In the genomic region with DNA sequence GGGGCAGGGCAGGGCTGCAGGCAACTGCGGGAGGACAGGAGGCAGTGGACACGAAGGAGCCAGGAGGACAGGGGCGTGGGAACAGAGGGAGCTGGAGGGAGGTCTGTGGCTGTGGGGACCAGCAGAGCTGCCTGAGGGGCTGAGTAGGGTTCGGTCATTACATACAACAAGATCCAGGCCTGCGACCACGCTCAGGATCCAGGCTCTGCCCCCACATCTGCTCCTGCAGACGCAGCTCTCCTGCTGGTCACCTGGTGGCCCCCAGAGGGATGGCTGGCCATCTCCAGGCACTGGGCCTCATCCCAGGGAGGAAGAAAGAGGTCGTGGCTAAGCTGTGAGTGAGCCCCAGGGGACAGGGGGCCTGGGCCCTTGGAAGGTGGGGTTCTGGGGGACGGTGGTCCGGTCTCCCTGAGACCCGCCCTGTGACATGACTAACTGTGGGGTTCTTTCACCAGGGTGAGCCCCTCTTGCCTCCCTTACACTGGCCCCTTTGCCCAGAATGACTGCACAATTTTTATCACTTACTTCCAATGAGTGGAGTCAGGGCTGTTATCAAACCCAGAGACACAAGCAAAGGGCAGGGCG, we compare ENCODE assay signal across 18 cellular contexts. TPM values are rescaled to one million over a fixed set of nuclear protein-coding genes. Genes with fewer than 3 reads are reported as not detected.
"Had no signal": no experiment of that assay in that cellular context is flagged by ENCODE, and none has a peak within 500 bp of the region (broad histone marks: within the 10 kb centered on the region; RNA-seq: fewer than 3 reads in every experiment).

No MANE protein-coding gene starts in this region.

- H3K9me3 Mint-ChIP-seq: activated T-cell treated with anti-CD3 and anti-CD28 coated beads, Interleukin-2, amount 50 U/mL, for 24 hours; type B pancreatic cell had no signal

- H3K27ac ChIP-seq: prostate gland, right lobe of liver had no signal

- H3K36me3 Mint-ChIP-seq: type B pancreatic cell had no signal

- H3K4me3 Mint-ChIP-seq: activated T-cell treated with anti-CD3 and anti-CD28 coated beads, Interleukin-2, amount 50 U/mL, for 24 hours; type B pancreatic cell had no signal

- ATAC-seq: activated CD4-positive, CD25-positive, alpha-beta regulatory T cell treated with anti-CD3 and anti-CD28 coated beads, Interleukin-2, amount 50 U/mL, for 24 hours; heart right ventricle; left ventricle myocardium superior had no signal

- H3K27me3 ChIP-seq: right lobe of liver had no signal

- H3K4me1 ChIP-seq: prostate gland, right lobe of liver had no signal

- H3K9me3 ChIP-seq: heart right ventricle, prostate gland, right lobe of liver, spleen had no signal

- DNase-seq: activated gamma-delta T cell; heart right ventricle; left ventricle myocardium superior; right lobe of liver; spleen; stimulated activated CD4-positive, alpha-beta T cell treated with anti-CD3 and anti-CD28 coated beads, Interleukin-2, amount 100 ng/mL, for 24 hours; stimulated activated naive CD4-positive, alpha-beta T cell; substantia nigra had no signal

- H3K36me3 ChIP-seq: heart right ventricle, prostate gland, right lobe of liver, spleen had no signal

- H3K4me3 ChIP-seq: heart right ventricle, prostate gland, right lobe of liver had no signal

- H3K27ac Mint-ChIP-seq: activated T-cell treated with anti-CD3 and anti-CD28 coated beads, Interleukin-2, amount 50 U/mL, for 24 hours had no signal

RNA-seq across cellular contexts. Expression of a gene that starts 6.8 kb away (rescaled TPM):
- total RNA-seq: astrocyte; endothelial cell of umbilical vein; fibroblast of lung; frontal cortex; myocyte; T-helper 2 cell treated with Interferon-gamma antibody and Interleukin-4, amounts not matched to agents 100 ng/mL and 5 ng/mL, for 36 hours had no signal
- polyA plus RNA-seq: endothelial cell of umbilical vein, fibroblast of lung had no signal

RNA-seq across cellular contexts. Expression of a gene that starts 31.5 kb away (rescaled TPM):
- total RNA-seq: frontal cortex had no signal
